ENCODE assay signal across 26 cellular contexts in the genomic region with DNA sequence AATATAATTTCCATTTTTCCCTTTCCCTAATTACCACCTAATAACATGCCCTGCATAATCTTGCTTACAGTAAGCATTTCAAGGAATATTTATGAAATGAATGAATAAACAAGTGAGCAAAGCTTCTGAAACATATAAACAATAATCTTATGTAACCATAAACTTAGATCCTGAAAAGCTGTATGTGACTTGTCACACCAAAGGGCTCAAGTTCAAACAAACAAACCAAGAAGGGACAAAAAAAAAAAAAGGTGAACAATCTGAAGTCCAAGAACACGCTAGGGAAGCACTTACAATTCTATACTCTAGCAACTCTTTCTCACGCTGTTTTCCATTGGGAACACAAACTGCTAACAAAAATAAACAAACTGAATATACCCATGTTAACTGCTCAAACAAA. TPM values are rescaled to one million over a fixed set of nuclear protein-coding genes. Genes with fewer than 3 reads are reported as not detected.
DNase-seq lines count a peak whose midpoint lies in the region; ATAC-seq, FAIRE-seq and TF ChIP-seq lines count a peak whose summit lies in the region.
"Had no signal": no experiment of that assay in that cellular context is flagged by ENCODE, and none has a peak within 500 bp of the region (broad histone marks: within the 10 kb centered on the region; RNA-seq: fewer than 3 reads in every experiment).

No MANE protein-coding gene starts in this region.

- no peak for TF ChIP-seq CTCF in H9 (conservative IDR thresholded peaks at IDR 0.05)
- no peak for TF ChIP-seq CTCF in WTC11 (IDR thresholded peaks at IDR 0.05)
- no peak for TF ChIP-seq CTCF in mucosa of descending colon (IDR thresholded peaks at IDR 0.05)
- no peak for TF ChIP-seq CTCF in progenitor cell of endocrine pancreas (IDR thresholded peaks at IDR 0.05; ENCODE audit: unreplicated experiment)

- H3K27me3 Mint-ChIP-seq in H9 (ENCODE audit: low read depth) (no peaks in the 10 kb centered on the region), WTC11 (ENCODE audit: low read depth) (no peaks in the 10 kb centered on the region), progenitor cell of endocrine pancreas (no peaks in the 10 kb centered on the region)
- H3K27me3 Mint-ChIP-seq: CD4-positive, alpha-beta T cell had no signal

- no peak overlapping the region for H3K56ac ChIP-seq in H9 (ENCODE audit: insufficient read length, low read depth, low read length)

- no peak overlapping the region for H3K14ac ChIP-seq in H9 (ENCODE audit: insufficient read depth, low read length)

- H3K23ac ChIP-seq in H9 (ENCODE audit: insufficient read length, low read depth, low read length), result no peak overlapping the region

- ATAC-seq in WTC11, result no peak
- peak; percentile 46 for ATAC-seq in left lobe of liver
- ATAC-seq in mucosa of descending colon, result peak; percentile 23
- ATAC-seq: A549, PC-3 had no signal

- no peak overlapping the region for H4K8ac ChIP-seq in H9 (replicated peaks; ENCODE audit: insufficient read length, low read depth, low read length)

- POLR2A ChIA-PET in WTC11 (lab: Charles Lee), result no interaction called here

- FAIRE-seq in HTR-8/SVneo (lab: Jason Lieb, UNC), result no peak
- FAIRE-seq: A549, GM12891, H54 had no signal

- peaks cover 5% of the 10 kb centered on the region; the same call in 1 of the 2 replicates for H3K4me1 ChIP-seq in H9 (ENCODE audit: insufficient read depth, low read length)
- H3K4me1 ChIP-seq in mucosa of descending colon (ENCODE audit: low read depth), result peaks cover 28% of the 10 kb centered on the region
- H3K4me1 ChIP-seq: A549 had no signal

- H3K27ac ChIP-seq in H9 (ENCODE audit: insufficient read length, low read depth, low read length), result peak overlapping the region; percentile 46
- H3K27ac ChIP-seq: A549; BLaER1 treated with 17β-estradiol and CSF1 and Interleukin-3, amounts not matched to agents 10 nM and 100 nM had no signal

- no CpG with 5 or more reads among the region's 2 CpGs for WGBS in H9 (ENCODE audit: extremely low coverage, insufficient read length, low lambda C conversion rate)

- intact Hi-C loops in mucosa of descending colon (cut with DNase I, micrococcal nuclease), result no loop called here

- H3K79me2 ChIP-seq in H9 (ENCODE audit: insufficient read depth, low read length), result peaks cover 15% of the 10 kb centered on the region; the same call in 1 of the 2 replicates

- H2BK5ac ChIP-seq in H9 (ENCODE audit: insufficient read length, low read length), result no peak overlapping the region

- peak overlapping the region in 2 of 3 experiments; percentile 55 to 89; a peak in 4 of 7 replicates for H3K27ac Mint-ChIP-seq in H9
- H3K27ac Mint-ChIP-seq in WTC11, result peak overlapping the region; percentile 51
- H3K27ac Mint-ChIP-seq in progenitor cell of endocrine pancreas, result no peak overlapping the region
- H3K27ac Mint-ChIP-seq: CD4-positive, alpha-beta T cell had no signal

- no peak overlapping the region for H3K18ac ChIP-seq in H9 (ENCODE audit: insufficient read length, low read depth, low read length)

- no peaks in the 10 kb centered on the region for H3K9me3 Mint-ChIP-seq in H9
- H3K9me3 Mint-ChIP-seq in WTC11, result no peaks in the 10 kb centered on the region
- H3K9me3 Mint-ChIP-seq in progenitor cell of endocrine pancreas (ENCODE audit: low read depth), result no peaks in the 10 kb centered on the region
- H3K9me3 Mint-ChIP-seq: CD4-positive, alpha-beta T cell had no signal

- no peaks in the 10 kb centered on the region for H3K36me3 ChIP-seq in mucosa of descending colon (ENCODE audit: low read depth)
- H3K36me3 ChIP-seq: BLaER1 treated with 17β-estradiol and CSF1 and Interleukin-3, amounts not matched to agents 10 nM and 100 nM had no signal

- H3K23me2 ChIP-seq in H9 (ENCODE audit: insufficient read length, low read depth, low read length, poor library complexity, severe bottlenecking), result no peaks in the 10 kb centered on the region

- H3K4me3 Mint-ChIP-seq in H9 (no peak overlapping the region), WTC11 (no peak overlapping the region), progenitor cell of endocrine pancreas (ENCODE audit: low read depth) (no peak overlapping the region)
- H3K4me3 Mint-ChIP-seq: CD4-positive, alpha-beta T cell had no signal

- no peak overlapping the region for H3K4me2 ChIP-seq in H9 (ENCODE audit: insufficient read depth, insufficient read length, low read length)
- H3K4me2 ChIP-seq: A549; BLaER1 treated with 17β-estradiol and CSF1 and Interleukin-3, amounts not matched to agents 10 nM and 100 nM; SK-N-SH had no signal

- peaks cover 64 to 69% of the 10 kb centered on the region in 2 experiments for H3K4me1 Mint-ChIP-seq in H9
- H3K4me1 Mint-ChIP-seq in WTC11, result peaks cover 60% of the 10 kb centered on the region
- peaks cover 15% of the 10 kb centered on the region for H3K4me1 Mint-ChIP-seq in progenitor cell of endocrine pancreas (ENCODE audit: low read depth)

- H3K36me3 Mint-ChIP-seq in H9 (ENCODE audit: insufficient read depth in 1 of 3, low read depth in 3 of 3) (peaks cover 0 to 11% (median 6%) of the 10 kb centered on the region in 3 experiments; a peak in 3 of 7 replicates), WTC11 (no peaks in the 10 kb centered on the region), progenitor cell of endocrine pancreas (ENCODE audit: insufficient read depth) (no peaks in the 10 kb centered on the region)

- no peak overlapping the region for H2BK20ac ChIP-seq in H9 (ENCODE audit: low read depth, low read length, poor library complexity, severe bottlenecking)

- H2AK5ac ChIP-seq in H9 (ENCODE audit: insufficient read length, low read length), result no peak overlapping the region

- no peak overlapping the region for H3K4ac ChIP-seq in H9 (ENCODE audit: low read depth, low read length)

- no peaks in the 10 kb centered on the region for H4K20me1 ChIP-seq in H9 (ENCODE audit: control insufficient read depth, insufficient read depth, insufficient read length)
- H4K20me1 ChIP-seq: BLaER1 treated with 17β-estradiol and CSF1 and Interleukin-3, amounts not matched to agents 10 nM and 100 nM had no signal

- H3K27me3 ChIP-seq in H9 (ENCODE audit: insufficient read depth, low read length), result no peaks in the 10 kb centered on the region
- H3K27me3 ChIP-seq: BLaER1 treated with 17β-estradiol and CSF1 and Interleukin-3, amounts not matched to agents 10 nM and 100 nM had no signal

- H3K4me3 ChIP-seq in mucosa of descending colon, result no peak overlapping the region
- H3K4me3 ChIP-seq: A549; BLaER1 treated with 17β-estradiol and CSF1 and Interleukin-3, amounts not matched to agents 10 nM and 100 nM had no signal

- no peak overlapping the region for H4K91ac ChIP-seq in H9 (ENCODE audit: insufficient read length, low read depth, low read length)

- no peak overlapping the region for H2BK15ac ChIP-seq in H9 (ENCODE audit: low read depth, low read length)

- H3K9me3 ChIP-seq in H9 (ENCODE audit: control insufficient read depth, low read depth, low read length) (no peaks in the 10 kb centered on the region), mucosa of descending colon (no peaks in the 10 kb centered on the region)
- H3K9me3 ChIP-seq: A549; BLaER1 treated with 17β-estradiol and CSF1 and Interleukin-3, amounts not matched to agents 10 nM and 100 nM; SK-N-SH had no signal

- H4K5ac ChIP-seq in H9 (ENCODE audit: insufficient read length, low read depth, low read length), result no peak overlapping the region

- H2AFZ ChIP-seq in H9 (ENCODE audit: low read length), result no peak overlapping the region

- H3T11ph ChIP-seq in H9 (ENCODE audit: low read length), result no peak overlapping the region

- no peak overlapping the region for H2BK120ac ChIP-seq in H9 (ENCODE audit: low read depth, low read length, poor library complexity, severe bottlenecking)

- CTCF ChIA-PET in WTC11 (lab: Charles Lee), result interaction anchor here (1.0 kb wide), 1 partner anchor 193 kb away, joined by 3 read pairs; no protein-coding TSS in a partner anchor

- DNase-seq in H9 (no peak), WTC11 (ENCODE audit: low spot score) (no peak), left lobe of liver (ENCODE audit: low spot score) (no peak), mucosa of descending colon (no peak), pons (ENCODE audit: low spot score) (no peak), progenitor cell of endocrine pancreas (ENCODE audit: low spot score, unreplicated experiment) (no peak), NCI-H1694 treated with DMSO at 0.1 percent for 48 hours (lab: John Stamatoyannopoulos, UW) (no peak), HTR-8/SVneo (ENCODE audit: insufficient read length, low spot score) (no peak)
- DNase-seq: AML-193; CD4-positive, alpha-beta T cell; GDM1; Karpas-422; NCI-H1092 treated with DMSO at 0.1 percent for 48 hours; NCI-H146; NCI-H2029; NCI-H446; NCI-H524 treated with DMSO at 0.1 percent for 48 hours; NCI-H774; NK-92 treated with Interleukin-12 subunit alpha and Interleukin-12 subunit beta, amount 100 ng/mL, for 24 hours; PC-3; SK-N-SH; SW 1271 had no signal

- H3K79me1 ChIP-seq in H9 (ENCODE audit: insufficient read depth, low read depth, low read length, poor library complexity, severe bottlenecking), result peaks cover 4% of the 10 kb centered on the region

- no peak overlapping the region for H3K9ac ChIP-seq in H9 (ENCODE audit: extremely low read depth, insufficient read length, low read length)
- H3K9ac ChIP-seq: BLaER1 treated with 17β-estradiol and CSF1 and Interleukin-3, amounts not matched to agents 10 nM and 100 nM; SK-N-SH had no signal

- H2BK12ac ChIP-seq in H9 (ENCODE audit: insufficient read length, low read depth, low read length), result no peak overlapping the region

TF ChIP-seq in WTC11, 78 proteins besides CTCF, POLR2A, EP300 and RAD21 (continues in another document):
- no peak for TF ChIP-seq ETV6 (CRISPR knock-in tag; IDR thresholded peaks at IDR 0.05)
- TF ChIP-seq SOX15 (CRISPR knock-in tag; IDR thresholded peaks at IDR 0.05), result no peak
- TF ChIP-seq MXD4 (CRISPR knock-in tag; IDR thresholded peaks at IDR 0.05; ENCODE audit: borderline replicate concordance), result no peak

RNA-seq across cellular contexts. Expression of a gene that starts 36.3 kb away (rescaled TPM):
- total RNA-seq in H9 (2021) (80.7 and 85.9 TPM in 2 replicates), WTC11 (2021) (38.2 to 43.2 TPM (median 40.9 TPM) in 3 replicates), left lobe of liver (24.5 TPM), mucosa of descending colon (100 to 1,000 TPM in 2 of 3 donors, 10 to 100 TPM in 1; 88.8 to 132 (median 122) TPM), progenitor cell of endocrine pancreas (7.9 and 10.6 TPM in 2 replicates)
